Comparison of ENCODE assay signal across 1 cellular context in genomic region chr16:50153648-50154368, GRCh38.
TF ChIP-seq lines count a peak whose summit lies in the region.

No MANE protein-coding gene starts in this region.

TF ChIP-seq in IMR-90, 13 proteins besides CTCF, POLR2A, EP300 and RAD21 (continued from another document):
- TF ChIP-seq ELK1 (IDR thresholded peaks at IDR 0.05; ENCODE audit: borderline replicate concordance, low read depth, low read length): no peak
- no peak for TF ChIP-seq FOS (IDR thresholded peaks at IDR 0.05; ENCODE audit: low read depth, low read length)
